1 cellular context compared by ENCODE assay signal in the genomic region with DNA sequence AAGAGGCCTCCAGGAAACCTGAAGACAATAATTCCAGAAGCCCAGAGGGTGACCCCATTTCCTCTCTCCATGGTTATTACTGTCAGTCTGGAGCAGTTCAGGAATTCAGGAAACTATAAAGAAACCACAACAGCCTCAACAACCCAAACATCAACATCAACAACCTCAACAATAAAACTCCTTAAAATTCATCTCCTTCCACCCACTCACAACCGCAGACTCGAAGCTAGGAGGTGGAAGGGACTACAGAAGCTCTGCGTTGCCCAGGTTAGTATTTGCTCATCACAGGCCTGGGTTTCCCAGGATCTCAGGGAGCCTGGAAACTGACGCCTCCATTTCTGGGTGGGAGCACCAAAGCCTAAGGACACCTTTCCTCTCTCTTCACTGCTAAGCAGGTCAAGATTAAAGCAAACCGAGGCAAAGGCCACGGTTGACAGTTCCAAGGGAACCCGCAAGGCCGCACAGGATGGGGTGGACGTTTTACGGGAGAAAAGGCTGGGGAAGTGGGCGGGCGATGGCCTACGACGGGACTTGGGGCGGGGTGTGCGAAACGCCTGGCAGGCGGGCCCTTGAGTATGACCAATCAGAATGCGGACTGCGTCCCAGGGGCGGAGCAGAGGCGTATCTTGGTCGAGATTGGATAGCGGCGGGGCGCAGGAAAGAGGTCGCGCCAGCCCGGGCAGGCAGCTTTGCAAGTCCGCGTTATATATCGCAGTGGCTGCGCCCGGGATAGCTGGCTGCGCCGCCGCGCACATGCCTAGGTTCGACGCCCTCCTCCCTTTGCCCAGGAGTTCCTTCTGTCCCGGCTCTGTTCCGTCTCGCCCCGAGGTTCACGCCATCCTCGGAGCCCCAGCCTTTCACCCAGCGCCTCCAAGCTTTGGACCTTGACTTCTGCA.
TF ChIP-seq lines count a peak whose summit lies in the region.

A gene with protein sequence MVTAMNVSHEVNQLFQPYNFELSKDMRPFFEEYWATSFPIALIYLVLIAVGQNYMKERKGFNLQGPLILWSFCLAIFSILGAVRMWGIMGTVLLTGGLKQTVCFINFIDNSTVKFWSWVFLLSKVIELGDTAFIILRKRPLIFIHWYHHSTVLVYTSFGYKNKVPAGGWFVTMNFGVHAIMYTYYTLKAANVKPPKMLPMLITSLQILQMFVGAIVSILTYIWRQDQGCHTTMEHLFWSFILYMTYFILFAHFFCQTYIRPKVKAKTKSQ (plus strand): TSS at position 654 of the 896 bp plus-strand sequence. CDS start 250 bp downstream, outside the sequence.

TF ChIP-seq in HepG2, 621 proteins besides CTCF, POLR2A, EP300 and RAD21 (continued from another document and continues in another):
- TF ChIP-seq, protein P1, sequence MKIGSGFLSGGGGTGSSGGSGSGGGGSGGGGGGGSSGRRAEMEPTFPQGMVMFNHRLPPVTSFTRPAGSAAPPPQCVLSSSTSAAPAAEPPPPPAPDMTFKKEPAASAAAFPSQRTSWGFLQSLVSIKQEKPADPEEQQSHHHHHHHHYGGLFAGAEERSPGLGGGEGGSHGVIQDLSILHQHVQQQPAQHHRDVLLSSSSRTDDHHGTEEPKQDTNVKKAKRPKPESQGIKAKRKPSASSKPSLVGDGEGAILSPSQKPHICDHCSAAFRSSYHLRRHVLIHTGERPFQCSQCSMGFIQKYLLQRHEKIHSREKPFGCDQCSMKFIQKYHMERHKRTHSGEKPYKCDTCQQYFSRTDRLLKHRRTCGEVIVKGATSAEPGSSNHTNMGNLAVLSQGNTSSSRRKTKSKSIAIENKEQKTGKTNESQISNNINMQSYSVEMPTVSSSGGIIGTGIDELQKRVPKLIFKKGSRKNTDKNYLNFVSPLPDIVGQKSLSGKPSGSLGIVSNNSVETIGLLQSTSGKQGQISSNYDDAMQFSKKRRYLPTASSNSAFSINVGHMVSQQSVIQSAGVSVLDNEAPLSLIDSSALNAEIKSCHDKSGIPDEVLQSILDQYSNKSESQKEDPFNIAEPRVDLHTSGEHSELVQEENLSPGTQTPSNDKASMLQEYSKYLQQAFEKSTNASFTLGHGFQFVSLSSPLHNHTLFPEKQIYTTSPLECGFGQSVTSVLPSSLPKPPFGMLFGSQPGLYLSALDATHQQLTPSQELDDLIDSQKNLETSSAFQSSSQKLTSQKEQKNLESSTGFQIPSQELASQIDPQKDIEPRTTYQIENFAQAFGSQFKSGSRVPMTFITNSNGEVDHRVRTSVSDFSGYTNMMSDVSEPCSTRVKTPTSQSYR (CRISPR knock-in tag; IDR thresholded peaks at IDR 0.05; ENCODE audit: borderline replicate concordance): no peak
- TF ChIP-seq ZNF496 (CRISPR knock-in tag; IDR thresholded peaks at IDR 0.05; ENCODE audit: insufficient replicate concordance) (no peak), ZNF792 (CRISPR knock-in tag; IDR thresholded peaks at IDR 0.05) (peak; percentile 91), TCF7L2 (IDR thresholded peaks at IDR 0.05; ENCODE audit: low read depth, low read length) (no peak), HMG20B (CRISPR knock-in tag; conservative IDR thresholded peaks at IDR 0.05) (no peak), NR2F2 (IDR thresholded peaks at IDR 0.05; ENCODE audit: borderline replicate concordance, low read depth) (no peak), NCOA1 (CRISPR knock-in tag; IDR thresholded peaks at IDR 0.05) (no peak), ZNF777 (CRISPR knock-in tag; IDR thresholded peaks at IDR 0.05) (peak; percentile 87), KDM6A (CRISPR knock-in tag; IDR thresholded peaks at IDR 0.05; ENCODE audit: low read depth) (no peak), NFIC (IDR thresholded peaks at IDR 0.05; ENCODE audit: low read length) (no peak), SP5 (CRISPR knock-in tag; IDR thresholded peaks at IDR 0.05; ENCODE audit: borderline replicate concordance, low read depth) (peak; percentile 66; the same call in 1 of the 2 replicates), EED (CRISPR knock-in tag; IDR thresholded peaks at IDR 0.05) (peak; percentile 62; the same call in 1 of the 2 replicates), ZNF598 (CRISPR knock-in tag; IDR thresholded peaks at IDR 0.05; ENCODE audit: borderline replicate concordance) (peak; percentile 96; the same call in 1 of the 2 replicates), PCBP2 (optimal IDR thresholded peaks at IDR 0.05; ENCODE audit: low read depth, low read length, poor library complexity, severe bottlenecking) (no peak), ZNF607 (CRISPR knock-in tag; IDR thresholded peaks at IDR 0.05; ENCODE audit: borderline replicate concordance) (peak; percentile 95), MATR3 (CRISPR knock-in tag; IDR thresholded peaks at IDR 0.05) (no peak), NFYB (CRISPR knock-in tag; IDR thresholded peaks at IDR 0.05) (peak; percentile 82), ZNF7 (CRISPR knock-in tag; IDR thresholded peaks at IDR 0.05) (no peak), ZFP41 (CRISPR knock-in tag; IDR thresholded peaks at IDR 0.05; ENCODE audit: borderline replicate concordance) (peak; percentile 97; the same call in 1 of the 2 replicates), ZNF724P (CRISPR knock-in tag; IDR thresholded peaks at IDR 0.05; ENCODE audit: borderline replicate concordance) (peak; percentile 98), THYN1 (CRISPR knock-in tag; IDR thresholded peaks at IDR 0.05; ENCODE audit: borderline replicate concordance, low read depth) (0 out of 2 replicates have a peak, but pooled peaks have one; percentile 27), ZFP90 (CRISPR knock-in tag; IDR thresholded peaks at IDR 0.05; ENCODE audit: borderline replicate concordance) (peak; percentile 95; the same call in 1 of the 2 replicates), RFX3 (CRISPR knock-in tag; IDR thresholded peaks at IDR 0.05) (no peak), ZFP37 (CRISPR knock-in tag; IDR thresholded peaks at IDR 0.05; ENCODE audit: borderline replicate concordance) (no peak; the same call in 1 of the 2 replicates), AHR (CRISPR knock-in tag; IDR thresholded peaks at IDR 0.05) (peak; percentile 84; the same call in 1 of the 2 replicates), PHF8 (CRISPR knock-in tag; IDR thresholded peaks at IDR 0.05) (peak; percentile 74), HOXA5 (CRISPR knock-in tag; IDR thresholded peaks at IDR 0.05) (peak; percentile 60), NKX3-1 (CRISPR knock-in tag; IDR thresholded peaks at IDR 0.05) (peak; percentile 90), TOPORS (CRISPR knock-in tag; IDR thresholded peaks at IDR 0.05) (peak; percentile 91), POLR2G (IDR thresholded peaks at IDR 0.05; ENCODE audit: low read depth, low read length) (no peak)
- TF ChIP-seq, protein P2, sequence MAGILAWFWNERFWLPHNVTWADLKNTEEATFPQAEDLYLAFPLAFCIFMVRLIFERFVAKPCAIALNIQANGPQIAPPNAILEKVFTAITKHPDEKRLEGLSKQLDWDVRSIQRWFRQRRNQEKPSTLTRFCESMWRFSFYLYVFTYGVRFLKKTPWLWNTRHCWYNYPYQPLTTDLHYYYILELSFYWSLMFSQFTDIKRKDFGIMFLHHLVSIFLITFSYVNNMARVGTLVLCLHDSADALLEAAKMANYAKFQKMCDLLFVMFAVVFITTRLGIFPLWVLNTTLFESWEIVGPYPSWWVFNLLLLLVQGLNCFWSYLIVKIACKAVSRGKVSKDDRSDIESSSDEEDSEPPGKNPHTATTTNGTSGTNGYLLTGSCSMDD (CRISPR knock-in tag; IDR thresholded peaks at IDR 0.05): no peak
- TF ChIP-seq, protein P3, sequence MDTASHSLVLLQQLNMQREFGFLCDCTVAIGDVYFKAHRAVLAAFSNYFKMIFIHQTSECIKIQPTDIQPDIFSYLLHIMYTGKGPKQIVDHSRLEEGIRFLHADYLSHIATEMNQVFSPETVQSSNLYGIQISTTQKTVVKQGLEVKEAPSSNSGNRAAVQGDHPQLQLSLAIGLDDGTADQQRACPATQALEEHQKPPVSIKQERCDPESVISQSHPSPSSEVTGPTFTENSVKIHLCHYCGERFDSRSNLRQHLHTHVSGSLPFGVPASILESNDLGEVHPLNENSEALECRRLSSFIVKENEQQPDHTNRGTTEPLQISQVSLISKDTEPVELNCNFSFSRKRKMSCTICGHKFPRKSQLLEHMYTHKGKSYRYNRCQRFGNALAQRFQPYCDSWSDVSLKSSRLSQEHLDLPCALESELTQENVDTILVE (CRISPR knock-in tag; IDR thresholded peaks at IDR 0.05): peak; percentile 56; the same call in 1 of the 2 replicates
- TF ChIP-seq, protein P4, sequence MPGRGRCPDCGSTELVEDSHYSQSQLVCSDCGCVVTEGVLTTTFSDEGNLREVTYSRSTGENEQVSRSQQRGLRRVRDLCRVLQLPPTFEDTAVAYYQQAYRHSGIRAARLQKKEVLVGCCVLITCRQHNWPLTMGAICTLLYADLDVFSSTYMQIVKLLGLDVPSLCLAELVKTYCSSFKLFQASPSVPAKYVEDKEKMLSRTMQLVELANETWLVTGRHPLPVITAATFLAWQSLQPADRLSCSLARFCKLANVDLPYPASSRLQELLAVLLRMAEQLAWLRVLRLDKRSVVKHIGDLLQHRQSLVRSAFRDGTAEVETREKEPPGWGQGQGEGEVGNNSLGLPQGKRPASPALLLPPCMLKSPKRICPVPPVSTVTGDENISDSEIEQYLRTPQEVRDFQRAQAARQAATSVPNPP (CRISPR knock-in tag; IDR thresholded peaks at IDR 0.05): peak; percentile 84
- TF ChIP-seq, protein P5, sequence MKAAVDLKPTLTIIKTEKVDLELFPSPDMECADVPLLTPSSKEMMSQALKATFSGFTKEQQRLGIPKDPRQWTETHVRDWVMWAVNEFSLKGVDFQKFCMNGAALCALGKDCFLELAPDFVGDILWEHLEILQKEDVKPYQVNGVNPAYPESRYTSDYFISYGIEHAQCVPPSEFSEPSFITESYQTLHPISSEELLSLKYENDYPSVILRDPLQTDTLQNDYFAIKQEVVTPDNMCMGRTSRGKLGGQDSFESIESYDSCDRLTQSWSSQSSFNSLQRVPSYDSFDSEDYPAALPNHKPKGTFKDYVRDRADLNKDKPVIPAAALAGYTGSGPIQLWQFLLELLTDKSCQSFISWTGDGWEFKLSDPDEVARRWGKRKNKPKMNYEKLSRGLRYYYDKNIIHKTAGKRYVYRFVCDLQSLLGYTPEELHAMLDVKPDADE (CRISPR knock-in tag; IDR thresholded peaks at IDR 0.05): no peak; the same call in 1 of the 2 replicates
- TF ChIP-seq, protein P6, sequence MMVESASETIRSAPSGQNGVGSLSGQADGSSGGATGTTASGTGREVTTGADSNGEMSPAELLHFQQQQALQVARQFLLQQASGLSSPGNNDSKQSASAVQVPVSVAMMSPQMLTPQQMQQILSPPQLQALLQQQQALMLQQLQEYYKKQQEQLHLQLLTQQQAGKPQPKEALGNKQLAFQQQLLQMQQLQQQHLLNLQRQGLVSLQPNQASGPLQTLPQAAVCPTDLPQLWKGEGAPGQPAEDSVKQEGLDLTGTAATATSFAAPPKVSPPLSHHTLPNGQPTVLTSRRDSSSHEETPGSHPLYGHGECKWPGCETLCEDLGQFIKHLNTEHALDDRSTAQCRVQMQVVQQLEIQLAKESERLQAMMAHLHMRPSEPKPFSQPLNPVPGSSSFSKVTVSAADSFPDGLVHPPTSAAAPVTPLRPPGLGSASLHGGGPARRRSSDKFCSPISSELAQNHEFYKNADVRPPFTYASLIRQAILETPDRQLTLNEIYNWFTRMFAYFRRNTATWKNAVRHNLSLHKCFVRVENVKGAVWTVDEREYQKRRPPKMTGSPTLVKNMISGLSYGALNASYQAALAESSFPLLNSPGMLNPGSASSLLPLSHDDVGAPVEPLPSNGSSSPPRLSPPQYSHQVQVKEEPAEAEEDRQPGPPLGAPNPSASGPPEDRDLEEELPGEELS (CRISPR knock-in tag; IDR thresholded peaks at IDR 0.05): 0 out of 2 replicates have a peak, but pooled peaks have one; percentile 17
- TF ChIP-seq, protein P7, sequence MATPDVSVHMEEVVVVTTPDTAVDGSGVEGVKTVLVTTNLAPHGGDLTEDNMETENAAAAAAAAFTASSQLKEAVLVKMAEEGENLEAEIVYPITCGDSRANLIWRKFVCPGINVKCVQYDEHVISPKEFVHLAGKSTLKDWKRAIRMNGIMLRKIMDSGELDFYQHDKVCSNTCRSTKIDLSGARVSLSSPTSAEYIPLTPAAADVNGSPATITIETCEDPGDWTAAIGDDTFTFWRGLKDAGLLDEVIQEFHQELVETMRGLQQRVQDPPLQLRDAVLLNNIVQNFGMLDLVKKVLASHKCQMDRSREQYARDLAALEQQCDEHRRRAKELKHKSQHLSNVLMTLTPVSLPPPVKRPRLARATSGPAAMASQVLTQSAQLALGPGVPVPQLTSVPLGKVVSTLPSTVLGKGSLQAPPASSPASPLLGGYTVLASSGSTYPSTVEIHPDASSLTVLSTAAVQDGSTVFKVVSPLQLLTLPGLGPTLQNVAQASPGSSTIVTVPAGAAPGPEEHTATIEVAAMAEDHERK (CRISPR knock-in tag; IDR thresholded peaks at IDR 0.05; ENCODE audit: low read depth): no peak
- TF ChIP-seq, protein P8, sequence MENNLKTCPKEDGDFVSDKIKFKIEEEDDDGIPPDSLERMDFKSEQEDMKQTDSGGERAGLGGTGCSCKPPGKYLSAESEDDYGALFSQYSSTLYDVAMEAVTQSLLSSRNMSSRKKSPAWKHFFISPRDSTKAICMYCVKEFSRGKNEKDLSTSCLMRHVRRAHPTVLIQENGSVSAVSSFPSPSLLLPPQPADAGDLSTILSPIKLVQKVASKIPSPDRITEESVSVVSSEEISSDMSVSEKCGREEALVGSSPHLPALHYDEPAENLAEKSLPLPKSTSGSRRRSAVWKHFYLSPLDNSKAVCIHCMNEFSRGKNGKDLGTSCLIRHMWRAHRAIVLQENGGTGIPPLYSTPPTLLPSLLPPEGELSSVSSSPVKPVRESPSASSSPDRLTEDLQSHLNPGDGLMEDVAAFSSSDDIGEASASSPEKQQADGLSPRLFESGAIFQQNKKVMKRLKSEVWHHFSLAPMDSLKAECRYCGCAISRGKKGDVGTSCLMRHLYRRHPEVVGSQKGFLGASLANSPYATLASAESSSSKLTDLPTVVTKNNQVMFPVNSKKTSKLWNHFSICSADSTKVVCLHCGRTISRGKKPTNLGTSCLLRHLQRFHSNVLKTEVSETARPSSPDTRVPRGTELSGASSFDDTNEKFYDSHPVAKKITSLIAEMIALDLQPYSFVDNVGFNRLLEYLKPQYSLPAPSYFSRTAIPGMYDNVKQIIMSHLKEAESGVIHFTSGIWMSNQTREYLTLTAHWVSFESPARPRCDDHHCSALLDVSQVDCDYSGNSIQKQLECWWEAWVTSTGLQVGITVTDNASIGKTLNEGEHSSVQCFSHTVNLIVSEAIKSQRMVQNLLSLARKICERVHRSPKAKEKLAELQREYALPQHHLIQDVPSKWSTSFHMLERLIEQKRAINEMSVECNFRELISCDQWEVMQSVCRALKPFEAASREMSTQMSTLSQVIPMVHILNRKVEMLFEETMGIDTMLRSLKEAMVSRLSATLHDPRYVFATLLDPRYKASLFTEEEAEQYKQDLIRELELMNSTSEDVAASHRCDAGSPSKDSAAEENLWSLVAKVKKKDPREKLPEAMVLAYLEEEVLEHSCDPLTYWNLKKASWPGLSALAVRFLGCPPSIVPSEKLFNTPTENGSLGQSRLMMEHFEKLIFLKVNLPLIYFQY (CRISPR knock-in tag; IDR thresholded peaks at IDR 0.05; ENCODE audit: borderline replicate concordance): no peak
- TF ChIP-seq, protein P9, sequence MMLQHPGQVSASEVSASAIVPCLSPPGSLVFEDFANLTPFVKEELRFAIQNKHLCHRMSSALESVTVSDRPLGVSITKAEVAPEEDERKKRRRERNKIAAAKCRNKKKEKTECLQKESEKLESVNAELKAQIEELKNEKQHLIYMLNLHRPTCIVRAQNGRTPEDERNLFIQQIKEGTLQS (CRISPR knock-in tag; IDR thresholded peaks at IDR 0.05): no peak; the same call in 1 of the 2 replicates
- TF ChIP-seq, protein P10, sequence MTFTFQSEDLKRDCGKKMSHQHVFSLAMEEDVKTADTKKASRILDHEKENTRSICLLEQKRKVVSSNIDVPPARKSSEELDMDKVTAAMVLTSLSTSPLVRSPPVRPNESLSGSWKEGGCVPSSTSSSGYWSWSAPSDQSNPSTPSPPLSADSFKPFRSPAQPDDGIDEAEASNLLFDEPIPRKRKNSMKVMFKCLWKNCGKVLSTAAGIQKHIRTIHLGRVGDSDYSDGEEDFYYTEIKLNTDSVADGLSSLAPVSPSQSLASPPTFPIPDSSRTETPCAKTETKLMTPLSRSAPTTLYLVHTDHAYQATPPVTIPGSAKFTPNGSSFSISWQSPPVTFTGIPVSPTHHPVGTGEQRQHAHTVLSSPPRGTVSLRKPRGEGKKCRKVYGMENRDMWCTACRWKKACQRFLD (CRISPR knock-in tag; IDR thresholded peaks at IDR 0.05; ENCODE audit: borderline replicate concordance): peak; percentile 96; the same call in 1 of the 2 replicates
